ENCODE assay signal across 14 cellular contexts in genomic region chr9:137311971-137312851, GRCh38. TPM values are rescaled to one million over a fixed set of nuclear protein-coding genes. Genes with fewer than 3 reads are reported as not detected.
DNase-seq lines count a peak whose midpoint lies in the region; ATAC-seq and TF ChIP-seq lines count a peak whose summit lies in the region.
"Had no signal": no experiment of that assay in that cellular context is flagged by ENCODE, and none has a peak within 500 bp of the region (broad histone marks: within the 10 kb centered on the region; RNA-seq: fewer than 3 reads in every experiment).

No MANE protein-coding gene starts in this region.

- H3K27ac ChIP-seq in esophagus squamous epithelium, result peak overlapping the region; percentile 90 to 95 (median 92)
- peak overlapping the region; percentile 58 to 92 (median 85) for H3K27ac ChIP-seq in skin epidermis
- H3K27ac ChIP-seq: SK-N-MC, VCaP had no signal

- H3K4me3 ChIP-seq in NT2/D1 (ENCODE audit: insufficient read length, low read depth), result no peak overlapping the region
- peak overlapping the region in 2 of 4 donors; percentile 16 to 24 for H3K4me3 ChIP-seq in esophagus squamous epithelium
- no peak overlapping the region for H3K4me3 ChIP-seq in skin epidermis
- H3K4me3 ChIP-seq: SK-N-MC had no signal

- intact Hi-C loops in esophagus squamous epithelium (cut with DNase I), result no loop called here

- H3K27me3 ChIP-seq in NT2/D1 (ENCODE audit: insufficient read depth, insufficient read length), result no peaks in the 10 kb centered on the region
- peaks cover 0 to 35% (median 0%) of the 10 kb centered on the region in 4 donors for H3K27me3 ChIP-seq in esophagus squamous epithelium

- H3K9ac ChIP-seq in NT2/D1 (ENCODE audit: insufficient read length, low read depth), result peak overlapping the region; percentile 22

- TF ChIP-seq POLR2A in esophagus squamous epithelium (IDR thresholded peaks at IDR 0.05), result peak in 1 of 4 donors; percentile 38

- ATAC-seq in GM21423 (IDR thresholded peaks at IDR 0.05; ENCODE audit: unreplicated experiment), result no peak
- ATAC-seq: stimulated activated effector memory CD8-positive, alpha-beta T cell treated with anti-CD3 and anti-CD28 coated beads, Interleukin-12 subunit alpha, Interleukin-12 subunit beta, amount 100 ng/mL, for 72 hours had no signal

- H3K9me3 ChIP-seq in NT2/D1 (ENCODE audit: insufficient read depth, low read length) (no peaks in the 10 kb centered on the region), esophagus squamous epithelium (no peaks in the 10 kb centered on the region)

- no peaks in the 10 kb centered on the region for H3K36me3 ChIP-seq in NT2/D1 (ENCODE audit: insufficient read depth, insufficient read length, low read length)
- H3K36me3 ChIP-seq in esophagus squamous epithelium, result no peaks in the 10 kb centered on the region

- DNase-seq in D341Med (ENCODE audit: low spot score) (peak; percentile 43), NT2/D1 (ENCODE audit: low read depth, low spot score) (no peak), esophagus squamous epithelium (lab: John Stamatoyannopoulos, UW) (no peak), mucosa of gallbladder (ENCODE audit: low spot score) (no peak), OCI-M1 (lab: John Stamatoyannopoulos, UW) (no peak)
- no peak for DNase-seq in stimulated activated CD4-positive, alpha-beta T cell treated with anti-CD3 and anti-CD28 coated beads, Interleukin-4, amount 100 ng/mL, for 1 hour
- DNase-seq: NCI-H2029 treated with DMSO at 0.1 percent for 48 hours; stimulated activated CD4-positive, alpha-beta T cell treated with anti-CD3 and anti-CD28 coated beads, Interleukin-4, amount 100 ng/mL, for 24 hours had no signal

- no peak for TF ChIP-seq CTCF in esophagus squamous epithelium (IDR thresholded peaks at IDR 0.05)

- WGBS in esophagus squamous epithelium, 2 donors, result 45% methylated on average over 9 of the region's 28 CpGs; no CpG with 5 or more reads in 1 of the 2 donors

- peaks cover 52% of the 10 kb centered on the region for H3K4me1 ChIP-seq in NT2/D1 (ENCODE audit: insufficient read depth, insufficient read length)
- H3K4me1 ChIP-seq in esophagus squamous epithelium, result peaks cover 55 to 90% (median 61%) of the 10 kb centered on the region in 3 donors

RNA-seq across cellular contexts. Expression of gene NRARP, which starts 10.1 kb away (rescaled TPM):
- total RNA-seq in esophagus squamous epithelium (10 to 100 TPM; 19.6 to 33.9 (median 27.5) TPM), mucosa of gallbladder (124 TPM)
- total RNA-seq: fibroblast of lung had no signal

RNA-seq across cellular contexts. Expression of gene TOR4A, which starts 34.7 kb away (rescaled TPM):
- total RNA-seq in esophagus squamous epithelium (10 to 100 TPM in 3 of 4 donors, 1 to 10 TPM in 1; 8.8 to 17.5 (median 13.5) TPM), mucosa of gallbladder (61.6 TPM)

RNA-seq across cellular contexts. Expression of gene NELFB, which starts 57.1 kb away (rescaled TPM):
- total RNA-seq in esophagus squamous epithelium, result 10 to 100 TPM; 26.1 to 41.4 (median 35.2) TPM
- total RNA-seq in mucosa of gallbladder, result 61.2 TPM
